ENCODE assay signal across 1 cellular context in the genomic region with DNA sequence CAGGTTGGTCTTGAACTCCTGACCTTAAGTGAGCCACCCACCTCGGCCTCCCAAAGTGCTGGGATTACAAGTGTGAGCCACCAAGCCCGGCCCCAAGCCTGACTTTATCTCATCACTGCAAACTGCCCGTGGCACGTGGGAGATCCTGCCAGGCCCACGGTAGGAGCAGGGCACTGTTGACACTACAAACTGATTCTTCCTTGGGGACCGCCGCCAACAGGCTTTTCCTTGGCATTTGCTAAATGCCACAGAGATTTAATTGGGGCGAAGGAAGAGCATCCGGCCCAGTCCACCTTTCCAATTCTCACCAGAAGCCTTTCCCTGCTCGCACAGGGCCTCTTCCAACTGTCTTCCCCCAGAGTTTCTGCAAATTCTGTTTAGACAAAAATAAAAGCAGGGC.
TF ChIP-seq lines count a peak whose summit lies in the region.

No MANE protein-coding gene starts in this region.

TF ChIP-seq in liver, 16 proteins besides CTCF, POLR2A, EP300 and RAD21 (continued from another document):
- TF ChIP-seq REST (IDR thresholded peaks at IDR 0.05) (no peak), YY1 (IDR thresholded peaks at IDR 0.05) (no peak), TAF1 (conservative IDR thresholded peaks at IDR 0.05) (no peak), NR2F2 (IDR thresholded peaks at IDR 0.05) (no peak), SP1 (IDR thresholded peaks at IDR 0.05) (no peak), RXRA (IDR thresholded peaks at IDR 0.05) (no peak), FOXA1 (IDR thresholded peaks at IDR 0.05) (no peak), GABPA (IDR thresholded peaks at IDR 0.05 in 1 of 2, conservative IDR thresholded peaks at IDR 0.05 in 1 of 2) (no peak)
- TF ChIP-seq, protein P1, sequence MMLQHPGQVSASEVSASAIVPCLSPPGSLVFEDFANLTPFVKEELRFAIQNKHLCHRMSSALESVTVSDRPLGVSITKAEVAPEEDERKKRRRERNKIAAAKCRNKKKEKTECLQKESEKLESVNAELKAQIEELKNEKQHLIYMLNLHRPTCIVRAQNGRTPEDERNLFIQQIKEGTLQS (IDR thresholded peaks at IDR 0.05): no peak
